8 cellular contexts compared by ENCODE assay signal in genomic region chr17:38982858-38983746, GRCh38. TPM values are rescaled to one million over a fixed set of nuclear protein-coding genes. Genes with fewer than 3 reads are reported as not detected.
A peak's percentile ranks its signal among the peaks of the same experiment; 100 is the strongest.
DNase-seq lines count a peak whose midpoint lies in the region; ATAC-seq and TF ChIP-seq lines count a peak whose summit lies in the region.

No MANE protein-coding gene starts in this region.

- no peaks in the 10 kb centered on the region for H3K79me2 ChIP-seq in neural progenitor cell (ENCODE audit: low read depth)

- H3K27me3 Mint-ChIP-seq in Calu3 (ENCODE audit: unreplicated experiment) (peaks cover 44% of the 10 kb centered on the region), neural progenitor cell (ENCODE audit: insufficient read depth, low read depth) (peaks cover 5% of the 10 kb centered on the region)
- H3K27me3 Mint-ChIP-seq in activated CD4-positive, alpha-beta memory T cell treated with anti-CD3 and anti-CD28 coated beads for 36 hours: peaks cover 1% of the 10 kb centered on the region

- POLR2A ChIA-PET in activated CD4-positive, alpha-beta memory T cell treated with anti-CD3 and anti-CD28 coated beads for 36 hours (lab: Charles Lee): interaction anchor here (0.6 to 1.2 kb wide), 2 partner anchors 169 to 170 kb away, joined by 3 read pairs; partner anchors contain the start of gene PLXDC1

- ATAC-seq in GM21381 (IDR thresholded peaks at IDR 0.05; ENCODE audit: unreplicated experiment) (no peak), HG02642 (IDR thresholded peaks at IDR 0.05; ENCODE audit: poor library complexity, unreplicated experiment) (no peak)

- H3K9me3 Mint-ChIP-seq in Calu3 (ENCODE audit: low read depth, unreplicated experiment): no peaks in the 10 kb centered on the region
- no peaks in the 10 kb centered on the region for H3K9me3 Mint-ChIP-seq in activated CD4-positive, alpha-beta memory T cell treated with anti-CD3 and anti-CD28 coated beads for 36 hours
- H3K9me3 Mint-ChIP-seq in neural progenitor cell: no peaks in the 10 kb centered on the region

- H3K4me2 ChIP-seq in neural progenitor cell: no peak overlapping the region

- H3K4me3 Mint-ChIP-seq in Calu3 (ENCODE audit: low read depth, unreplicated experiment) (no peak overlapping the region), neural progenitor cell (no peak overlapping the region)
- H3K4me3 Mint-ChIP-seq in activated CD4-positive, alpha-beta memory T cell treated with anti-CD3 and anti-CD28 coated beads for 36 hours: no peak overlapping the region

- H3K4me3 ChIP-seq in HFF-Myc (replicated peaks; ENCODE audit: low read depth, low read length) (no peak overlapping the region), fibroblast of pulmonary artery (replicated peaks; ENCODE audit: low read depth, low read length) (no peak overlapping the region), neural progenitor cell (no peak overlapping the region)

- no peaks in the 10 kb centered on the region for H3K4me1 ChIP-seq in neural progenitor cell

- no peak overlapping the region for H3K9ac ChIP-seq in neural progenitor cell

- CTCF ChIA-PET in Calu3 (lab: Charles Lee): interaction anchor here (0.6 to 7.5 kb wide), 106 partner anchors 9 to 1975 kb away, joined by 3 to 502 read pairs (median 5); partner anchors contain the start of genes ARL5C, FBXO47, PLXDC1 and RPL19
- CTCF ChIA-PET in activated CD4-positive, alpha-beta memory T cell treated with anti-CD3 and anti-CD28 coated beads for 36 hours (lab: Charles Lee): interaction anchor here (0.6 to 7.2 kb wide), 73 partner anchors 9 to 425 kb away, joined by 3 to 227 read pairs (median 5); partner anchors contain the start of genes ARL5C, FBXO47, LASP1 and LASP1NB

- H3K27me3 ChIP-seq in neural progenitor cell: no peaks in the 10 kb centered on the region

- BruUV-seq in Calu3 (replicated peaks; lab: Mats Ljungman, UMichigan): no TSS peak

- no peaks in the 10 kb centered on the region for H3K9me3 ChIP-seq in neural progenitor cell (ENCODE audit: low read depth)

- TF ChIP-seq CTCF in Calu3 (IDR thresholded peaks at IDR 0.05; ENCODE audit: unreplicated experiment) (peak; percentile 98), HFF-Myc (IDR thresholded peaks at IDR 0.05; ENCODE audit: low read depth, low read length, missing control alignments) (peak; percentile 72), fibroblast of pulmonary artery (IDR thresholded peaks at IDR 0.05; ENCODE audit: low read length, missing control alignments) (peak; percentile 89), neural progenitor cell (IDR thresholded peaks at IDR 0.05) (peak; percentile 88)

- H4K20me1 ChIP-seq in neural progenitor cell (ENCODE audit: low read depth): no peaks in the 10 kb centered on the region

- H3K27ac Mint-ChIP-seq in Calu3 (ENCODE audit: unreplicated experiment): no peak overlapping the region
- H3K27ac Mint-ChIP-seq in activated CD4-positive, alpha-beta memory T cell treated with anti-CD3 and anti-CD28 coated beads for 36 hours: peak overlapping the region; percentile 11
- H3K27ac Mint-ChIP-seq in neural progenitor cell: no peak overlapping the region

- H2AFZ ChIP-seq in neural progenitor cell (replicated peaks): no peak overlapping the region

- H3K4me1 Mint-ChIP-seq in Calu3 (ENCODE audit: low read depth, unreplicated experiment) (no peaks in the 10 kb centered on the region), neural progenitor cell (peaks cover 3% of the 10 kb centered on the region)
- H3K4me1 Mint-ChIP-seq in activated CD4-positive, alpha-beta memory T cell treated with anti-CD3 and anti-CD28 coated beads for 36 hours (ENCODE audit: low read depth): peaks cover 3% of the 10 kb centered on the region

- peak; percentile 85 for DNase-seq in Calu3
- DNase-seq in HFF-Myc (ENCODE audit: extremely low read depth, low read depth): no peak
- DNase-seq in NCI-H526 (lab: John Stamatoyannopoulos, UW): peak; percentile 47 to 86
- peak; percentile 50 for DNase-seq in activated CD4-positive, alpha-beta memory T cell treated with anti-CD3 and anti-CD28 coated beads for 36 hours
- peak; percentile 84 for DNase-seq in fibroblast of pulmonary artery (ENCODE audit: low read depth)
- peak; percentile 81 for DNase-seq in neural progenitor cell (ENCODE audit: low spot score)

- intact Hi-C loops in Calu3 (cut with micrococcal nuclease; ENCODE audit: unreplicated experiment): loop anchor here (1.0 to 5.0 kb wide), 6 partner anchors 94 to 1936 kb away; partner anchors contain the start of gene CACNB1
- intact Hi-C loops in activated CD4-positive, alpha-beta memory T cell treated with anti-CD3 and anti-CD28 coated beads for 36 hours (cut with micrococcal nuclease): loop anchor here (1.0 to 10.0 kb wide), 4 partner anchors 110 to 252 kb away; no protein-coding TSS in a partner anchor

- H3K36me3 Mint-ChIP-seq in Calu3 (ENCODE audit: insufficient read depth, unreplicated experiment): no peaks in the 10 kb centered on the region
- H3K36me3 Mint-ChIP-seq in activated CD4-positive, alpha-beta memory T cell treated with anti-CD3 and anti-CD28 coated beads for 36 hours: no peaks in the 10 kb centered on the region
- no peaks in the 10 kb centered on the region for H3K36me3 Mint-ChIP-seq in neural progenitor cell

- H3K27ac ChIP-seq in neural progenitor cell: no peak overlapping the region

- no peaks in the 10 kb centered on the region for H3F3A ChIP-seq in neural progenitor cell (ENCODE audit: low read depth)

- no peaks in the 10 kb centered on the region for H3K36me3 ChIP-seq in neural progenitor cell

RNA-seq across cellular contexts. Expression of gene FBXO47, which starts 15.9 kb away (rescaled TPM):
- total RNA-seq in Calu3 (2022): not detected in 2 replicates
- not detected for total RNA-seq in activated CD4-positive, alpha-beta memory T cell treated with anti-CD3 and anti-CD28 coated beads for 36 hours
- total RNA-seq in neural progenitor cell (ENCODE audit: low replicate concordance): not detected in 2 replicates
